In genomic region chr11:126919147-126919823, GRCh38 we compare ENCODE assay signal across 14 cellular contexts.
DNase-seq lines count a peak whose midpoint lies in the region; ATAC-seq and TF ChIP-seq lines count a peak whose summit lies in the region.
"Had no signal": no experiment of that assay in that cellular context is flagged by ENCODE, and none has a peak within 500 bp of the region (broad histone marks: within the 10 kb centered on the region; RNA-seq: fewer than 3 reads in every experiment).

No MANE protein-coding gene starts in this region.

- H3K9me3 Mint-ChIP-seq in stimulated activated memory B cell treated with anti-CD40 and anti-IgM and Interleukin-4, amounts not matched to agents 10 μg/mL and 1 μg/mL and 100 μg/mL, for 72 hours, result no peaks in the 10 kb centered on the region
- no peaks in the 10 kb centered on the region for H3K9me3 Mint-ChIP-seq in activated T-cell treated with anti-CD3 and anti-CD28 coated beads, Interleukin-2, amount 50 U/mL, for 4 hours
- H3K9me3 Mint-ChIP-seq: naive B cell had no signal

- H3K4me3 Mint-ChIP-seq in stimulated activated memory B cell treated with anti-CD40 and anti-IgM and Interleukin-4, amounts not matched to agents 10 μg/mL and 1 μg/mL and 100 μg/mL, for 72 hours, result no peak overlapping the region
- H3K4me3 Mint-ChIP-seq in activated T-cell treated with anti-CD3 and anti-CD28 coated beads, Interleukin-2, amount 50 U/mL, for 4 hours, result no peak overlapping the region
- H3K4me3 Mint-ChIP-seq: GM23338, naive B cell had no signal

- H3K36me3 Mint-ChIP-seq in stimulated activated memory B cell treated with anti-CD40 and anti-IgM and Interleukin-4, amounts not matched to agents 10 μg/mL and 1 μg/mL and 100 μg/mL, for 72 hours, result no peaks in the 10 kb centered on the region
- no peaks in the 10 kb centered on the region for H3K36me3 Mint-ChIP-seq in activated T-cell treated with anti-CD3 and anti-CD28 coated beads, Interleukin-2, amount 50 U/mL, for 4 hours (ENCODE audit: insufficient read depth)
- H3K36me3 Mint-ChIP-seq: naive B cell had no signal

- no peak overlapping the region for H3K27ac Mint-ChIP-seq in stimulated activated memory B cell treated with anti-CD40 and anti-IgM and Interleukin-4, amounts not matched to agents 10 μg/mL and 1 μg/mL and 100 μg/mL, for 72 hours
- H3K27ac Mint-ChIP-seq: GM23338, naive B cell had no signal

- peak overlapping the region; percentile 19 for H3K27ac ChIP-seq in cardiac muscle cell
- H3K27ac ChIP-seq: spleen had no signal

- H3K4me3 ChIP-seq in cardiac muscle cell, result no peak overlapping the region
- H3K4me3 ChIP-seq: GM23338, spleen had no signal

- no peaks in the 10 kb centered on the region for H3K27me3 ChIP-seq in cardiac muscle cell
- H3K27me3 ChIP-seq: spleen had no signal

- no peak for TF ChIP-seq CTCF in cardiac muscle cell (IDR thresholded peaks at IDR 0.05; ENCODE audit: low read depth, low read length)

- H3K9me3 ChIP-seq in cardiac muscle cell (ENCODE audit: low read depth), result no peaks in the 10 kb centered on the region
- H3K9me3 ChIP-seq: spleen had no signal

- ATAC-seq in Right ventricle myocardium inferior, result no peak
- peak; percentile 39 for ATAC-seq in HG02623 (IDR thresholded peaks at IDR 0.05; ENCODE audit: unreplicated experiment)
- peak; percentile 58 for ATAC-seq in HG03571 (IDR thresholded peaks at IDR 0.05; ENCODE audit: unreplicated experiment)
- ATAC-seq in stimulated activated memory B cell treated with anti-CD40 and anti-IgM and Interleukin-4, amounts not matched to agents 10 μg/mL and 1 μg/mL and 100 μg/mL, for 72 hours, result peak; percentile 59
- ATAC-seq in activated T-cell treated with anti-CD3 and anti-CD28 coated beads, Interleukin-2, amount 50 U/mL, for 4 hours, result no peak
- ATAC-seq: GM23338 had no signal

- H3K27me3 Mint-ChIP-seq in stimulated activated memory B cell treated with anti-CD40 and anti-IgM and Interleukin-4, amounts not matched to agents 10 μg/mL and 1 μg/mL and 100 μg/mL, for 72 hours, result no peaks in the 10 kb centered on the region
- peaks cover 4% of the 10 kb centered on the region for H3K27me3 Mint-ChIP-seq in activated T-cell treated with anti-CD3 and anti-CD28 coated beads, Interleukin-2, amount 50 U/mL, for 4 hours (ENCODE audit: low read depth)

- H3K4me1 ChIP-seq in cardiac muscle cell (ENCODE audit: low read depth), result peaks cover 5% of the 10 kb centered on the region
- H3K4me1 ChIP-seq: spleen had no signal

- H3K36me3 ChIP-seq in cardiac muscle cell, result no peaks in the 10 kb centered on the region
- H3K36me3 ChIP-seq: spleen had no signal

- intact Hi-C loops in Right ventricle myocardium inferior (cut with DNase I), result no loop called here

- H3K4me1 Mint-ChIP-seq in stimulated activated memory B cell treated with anti-CD40 and anti-IgM and Interleukin-4, amounts not matched to agents 10 μg/mL and 1 μg/mL and 100 μg/mL, for 72 hours, result no peaks in the 10 kb centered on the region
- no peaks in the 10 kb centered on the region for H3K4me1 Mint-ChIP-seq in activated T-cell treated with anti-CD3 and anti-CD28 coated beads, Interleukin-2, amount 50 U/mL, for 4 hours (ENCODE audit: low read depth)
- H3K4me1 Mint-ChIP-seq: naive B cell had no signal

- DNase-seq in cardiac muscle cell (ENCODE audit: low read depth in 1 of 2, low spot score in 1 of 2), result peak in 1 of 2 donors; percentile 17
- DNase-seq in Right ventricle myocardium inferior (ENCODE audit: missing footprints), result no peak
- no peak for DNase-seq in stimulated activated naive CD4-positive, alpha-beta T cell (lab: John Stamatoyannopoulos, UW)
- DNase-seq in activated T-cell treated with anti-CD3 and anti-CD28 coated beads, Interleukin-2, amount 50 U/mL, for 4 hours, result no peak
- DNase-seq in DMS153 (lab: John Stamatoyannopoulos, UW), result no peak
- DNase-seq: activated CD8-positive, alpha-beta memory T cell treated with anti-CD3 and anti-CD28 coated beads for 24 hours; aorta; naive B cell; NCI-H510A treated with DMSO at 0.1 percent for 48 hours; spleen had no signal

Comparison
In these comparisons a context has a peak if more than half of its experiments do, and no peak if none do; other contexts are left out.
1. ATAC-seq: peak in HG02623 (single experiment), HG03571 (single experiment) and stimulated activated memory B cell treated with anti-CD40 and anti-IgM and Interleukin-4, amounts not matched to agents 10 μg/mL and 1 μg/mL and 100 μg/mL, for 72 hours (single experiment); none in Right ventricle myocardium inferior (single experiment) and activated T-cell treated with anti-CD3 and anti-CD28 coated beads, Interleukin-2, amount 50 U/mL, for 4 hours (0 of 2).